In genomic region chr14:64503184-64503433, GRCh38 we compare ENCODE assay signal across 7 cellular contexts. TPM values are rescaled to one million over a fixed set of nuclear protein-coding genes. Genes with fewer than 3 reads are reported as not detected.
DNase-seq lines count a peak whose midpoint lies in the region; ATAC-seq and TF ChIP-seq lines count a peak whose summit lies in the region.

No MANE protein-coding gene starts in this region.

- H3K4me1 ChIP-seq in PC-9 (replicated peaks; ENCODE audit: insufficient read depth): peaks cover 49% of the 10 kb centered on the region
- peaks cover 44 to 65% (median 49%) of the 10 kb centered on the region in 3 donors for H3K4me1 ChIP-seq in esophagus squamous epithelium
- peaks cover 9 to 10% of the 10 kb centered on the region in 2 experiments for H3K4me1 ChIP-seq in trophoblast cell (ENCODE audit: control insufficient read depth in 1 of 2, insufficient read depth in 2 of 2, low read length in 2 of 2)

- H3K9me3 ChIP-seq in PC-9 (ENCODE audit: insufficient read depth, low read depth): no peaks in the 10 kb centered on the region
- no peaks in the 10 kb centered on the region for H3K9me3 ChIP-seq in esophagus squamous epithelium
- H3K9me3 ChIP-seq in trophoblast cell (ENCODE audit: insufficient read depth, low read depth, low read length): no peaks in the 10 kb centered on the region

- WGBS in esophagus squamous epithelium, 2 donors: 0 to 1% methylated on average over 19 of the region's 21 CpGs
- WGBS in trophoblast cell (ENCODE audit: extremely low coverage, insufficient coverage, insufficient read length): no CpG with 5 or more reads among the region's 21 CpGs

- H3K14ac ChIP-seq in trophoblast cell (ENCODE audit: low read length): peak overlapping the region; percentile 98

- no peak for TF ChIP-seq POLR2A in esophagus squamous epithelium (IDR thresholded peaks at IDR 0.05)

- H3K4me2 ChIP-seq in PC-9 (peak overlapping the region; percentile 82), trophoblast cell (ENCODE audit: low read length) (peak overlapping the region; percentile 99)

- H4K8ac ChIP-seq in trophoblast cell (ENCODE audit: low read depth, low read length): peak overlapping the region; percentile 95

- H3K36me3 ChIP-seq in PC-9 (ENCODE audit: low read depth): 0 out of 2 replicates have a peak, but pooled peaks cover 5% of the 10 kb centered on the region
- H3K36me3 ChIP-seq in esophagus squamous epithelium: no peaks in the 10 kb centered on the region
- no peaks in the 10 kb centered on the region for H3K36me3 ChIP-seq in trophoblast cell (ENCODE audit: control insufficient read depth in 1 of 2, insufficient read depth in 2 of 2, low read length in 2 of 2)

- no peak overlapping the region for H2BK12ac ChIP-seq in trophoblast cell (ENCODE audit: low read length)

- BruUV-seq in PC-9 (replicated peaks; lab: Mats Ljungman, UMichigan): TSS peak; percentile 31

- H4K20me1 ChIP-seq in PC-9 (ENCODE audit: insufficient read depth): peaks cover 18% of the 10 kb centered on the region; the same call in 1 of the 2 replicates

- H3K27ac ChIP-seq in PC-9 (peak overlapping the region; percentile 93), esophagus squamous epithelium (peak overlapping the region; percentile 99 to 100 (median 100)), trophoblast cell (ENCODE audit: low read depth, low read length) (peak overlapping the region; percentile 100)

- H2AFZ ChIP-seq in PC-9 (peak overlapping the region; percentile 93), trophoblast cell (ENCODE audit: insufficient read depth, low read length, poor library complexity) (no peak overlapping the region)

- peak overlapping the region; percentile 100 for H4K91ac ChIP-seq in trophoblast cell (ENCODE audit: low read depth, low read length)

- H3K4me3 ChIP-seq in PC-9: peak overlapping the region; percentile 61
- H3K4me3 ChIP-seq in esophagus squamous epithelium: peak overlapping the region; percentile 85 to 96 (median 92)
- H3K4me3 ChIP-seq in trophoblast cell (ENCODE audit: low read depth, low read length): peak overlapping the region; percentile 93

- H3K9ac ChIP-seq in trophoblast cell (ENCODE audit: low read length): peak overlapping the region; percentile 50

- intact Hi-C loops in PC-9 (cut with micrococcal nuclease; ENCODE audit: unreplicated experiment) (loop anchor here (1.0 to 10.0 kb wide), 6 partner anchors 37 to 469 kb away; partner anchors contain the start of genes CHURC1, HSPA2, PLEKHG3 and RAB15), esophagus squamous epithelium (cut with DNase I) (no loop called here)

- H3F3A ChIP-seq in PC-9 (ENCODE audit: insufficient read depth, low read depth): peaks cover 45% of the 10 kb centered on the region

- CTCF ChIA-PET in PC-9 (lab: Charles Lee): no interaction called here

- no peaks in the 10 kb centered on the region for H3K9me2 ChIP-seq in PC-9 (ENCODE audit: insufficient read depth)

- TF ChIP-seq CTCF in PC-9 (conservative IDR thresholded peaks at IDR 0.05): no peak
- no peak for TF ChIP-seq CTCF in esophagus squamous epithelium (IDR thresholded peaks at IDR 0.05)

- peak overlapping the region; percentile 96 for H3K18ac ChIP-seq in trophoblast cell (ENCODE audit: low read length)

- peaks cover 33% of the 10 kb centered on the region for H3K79me1 ChIP-seq in trophoblast cell (ENCODE audit: low read length)

- no peaks in the 10 kb centered on the region for H3K27me3 ChIP-seq in PC-9 (ENCODE audit: insufficient read depth, low read depth)
- H3K27me3 ChIP-seq in esophagus squamous epithelium: no peaks in the 10 kb centered on the region
- H3K27me3 ChIP-seq in trophoblast cell (ENCODE audit: insufficient read depth, low read length): no peaks in the 10 kb centered on the region

- DNase-seq in PC-9 (no peak), esophagus squamous epithelium (lab: John Stamatoyannopoulos, UW) (no peak), trophoblast cell (no peak), SHP77 treated with DMSO at 0.1 percent for 48 hours (lab: John Stamatoyannopoulos, UW) (no peak)

- H4K12ac ChIP-seq in trophoblast cell (ENCODE audit: low read depth, low read length): peak overlapping the region; percentile 31

- H2AK5ac ChIP-seq in trophoblast cell (ENCODE audit: low read length): peak overlapping the region; percentile 88

- H3K4ac ChIP-seq in trophoblast cell (ENCODE audit: low read depth, low read length): peak overlapping the region; percentile 8

- H2BK120ac ChIP-seq in trophoblast cell (ENCODE audit: insufficient read depth, low read length, poor library complexity): peak overlapping the region; percentile 45

- H2BK5ac ChIP-seq in trophoblast cell (ENCODE audit: low read depth, low read length, poor library complexity): peak overlapping the region; percentile 98

- peaks cover 79% of the 10 kb centered on the region for H3K79me2 ChIP-seq in PC-9 (ENCODE audit: low read depth)
- H3K79me2 ChIP-seq in trophoblast cell (ENCODE audit: control insufficient read depth, insufficient read depth, low read length, poor library complexity): peaks cover 32% of the 10 kb centered on the region

- POLR2A ChIA-PET in PC-9 (lab: Charles Lee; ENCODE audit: unreplicated experiment): interaction anchor here (0.5 to 0.7 kb wide), 4 partner anchors 16 to 126 kb away, joined by 4 to 9 read pairs (median 7); no protein-coding TSS in a partner anchor

- ATAC-seq in GM21619 (IDR thresholded peaks at IDR 0.05; ENCODE audit: unreplicated experiment): peak; percentile 1
- ATAC-seq in GM18873 (IDR thresholded peaks at IDR 0.05; ENCODE audit: low FRiP score, unreplicated experiment): no peak
- no peak for ATAC-seq in GM18520 (IDR thresholded peaks at IDR 0.05; ENCODE audit: unreplicated experiment)

- no peak overlapping the region for H3K23ac ChIP-seq in trophoblast cell (ENCODE audit: low read length)

RNA-seq across cellular contexts. Expression of gene ZBTB25, which starts 0.5 kb away (rescaled TPM):
- 18.6 and 22.9 TPM in 2 replicates for total RNA-seq in PC-9 (2021)
- total RNA-seq in esophagus squamous epithelium: 1 to 10 TPM; 2.4 to 8.0 (median 3.1) TPM
- polyA plus RNA-seq in trophoblast cell (2013): 9.0 and 9.1 TPM in 2 replicates

RNA-seq across cellular contexts. Expression of gene ZBTB1, which starts 1.5 kb away (rescaled TPM):
- total RNA-seq in PC-9 (2021) (55.4 and 57.2 TPM in 2 replicates), esophagus squamous epithelium (10 to 100 TPM; 17.8 to 41.8 (median 23.9) TPM)
- polyA plus RNA-seq in trophoblast cell (2013): 38.0 and 39.2 TPM in 2 replicates

RNA-seq across cellular contexts. Expression of gene HSPA2, which starts 37.4 kb away (rescaled TPM):
- total RNA-seq in PC-9 (2021): 11.0 and 14.3 TPM in 2 replicates
- 100 to 1,000 TPM in 2 of 4 donors, 10 to 100 TPM in 2; 18.9 to 130 (median 74.5) TPM for total RNA-seq in esophagus squamous epithelium
- polyA plus RNA-seq in trophoblast cell (2013): 52.5 and 55.1 TPM in 2 replicates

RNA-seq across cellular contexts. Expression of gene AKAP5, which starts 37.8 kb away (rescaled TPM):
- total RNA-seq in PC-9 (2021) (0.60 and 0.72 TPM in 2 replicates), esophagus squamous epithelium (under 1 TPM in 2 of 4 donors, not detected in 2; 0.04 to 0.38 TPM)
- 3.9 TPM in 2 replicates for polyA plus RNA-seq in trophoblast cell (2013)

RNA-seq across cellular contexts. Expression of gene PPP1R36, which starts 46.7 kb away (rescaled TPM):
- 0.35 TPM in 1 of 2 replicates, not detected in the other for total RNA-seq in PC-9 (2021)
- total RNA-seq in esophagus squamous epithelium: 1 to 10 TPM in 3 of 4 donors, under 1 TPM in 1; 0.23 to 1.3 (median 1.2) TPM
- 0.97 and 0.99 TPM in 2 replicates for polyA plus RNA-seq in trophoblast cell (2013)
